In the genomic region with DNA sequence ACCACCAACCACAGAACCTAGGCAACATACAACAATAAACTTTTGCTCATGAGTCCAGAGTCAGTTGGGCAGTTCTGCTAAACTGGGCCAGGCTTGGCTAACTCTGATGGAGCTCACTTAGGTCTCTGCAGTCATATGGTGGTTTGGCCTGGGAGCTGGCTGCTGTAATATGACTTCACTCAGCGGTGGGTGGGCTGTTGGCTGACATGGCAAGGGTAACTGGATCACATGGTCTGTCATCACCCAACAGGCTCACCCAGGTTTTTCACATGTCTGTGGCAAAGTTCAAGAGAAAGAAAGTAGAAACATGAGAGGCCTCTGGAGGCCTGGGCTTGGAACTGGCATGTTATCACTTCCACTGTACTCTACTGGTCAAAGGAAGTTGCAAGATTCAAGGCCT, we compare ENCODE assay signal across 15 cellular contexts. TPM values are rescaled to one million over a fixed set of nuclear protein-coding genes. Genes with fewer than 3 reads are reported as not detected.
DNase-seq lines count a peak whose midpoint lies in the region; ATAC-seq and TF ChIP-seq lines count a peak whose summit lies in the region.
"Had no signal": no experiment of that assay in that cellular context is flagged by ENCODE, and none has a peak within 500 bp of the region (broad histone marks: within the 10 kb centered on the region; RNA-seq: fewer than 3 reads in every experiment).

No MANE protein-coding gene starts in this region.

- DNase-seq in Right ventricle myocardium inferior (ENCODE audit: missing footprints), result no peak
- DNase-seq in cardiac septum (ENCODE audit: low spot score), result no peak
- peak; percentile 93 for DNase-seq in fibroblast of the aortic adventitia (ENCODE audit: low read depth)
- DNase-seq in neural crest cell (ENCODE audit: low read depth, low spot score), result no peak
- no peak for DNase-seq in activated naive CD4-positive, alpha-beta T cell treated with Interleukin-2 at 50 U/mL for 16 hours
- no peak for DNase-seq in NCI-H2196 treated with DMSO at 0.1 percent for 48 hours (lab: John Stamatoyannopoulos, UW; ENCODE audit: unreplicated experiment)
- no peak for DNase-seq in SK-N-DZ (ENCODE audit: low spot score)
- DNase-seq: activated CD4-positive, alpha-beta T cell treated with anti-CD3 and anti-CD28 coated beads for 36 hours; caudate nucleus; Karpas-422; naive B cell; NCI-H2081 treated with DMSO at 0.1 percent for 48 hours; SW 1271 had no signal

- H3K4me3 Mint-ChIP-seq in neural crest cell, result no peak overlapping the region
- H3K4me3 Mint-ChIP-seq: activated CD4-positive, alpha-beta T cell treated with anti-CD3 and anti-CD28 coated beads for 36 hours; naive B cell had no signal

- no peaks in the 10 kb centered on the region for H3K36me3 Mint-ChIP-seq in neural crest cell (ENCODE audit: low read depth)
- H3K36me3 Mint-ChIP-seq: naive B cell had no signal

- no peaks in the 10 kb centered on the region for H3K9me3 Mint-ChIP-seq in neural crest cell
- H3K9me3 Mint-ChIP-seq: naive B cell had no signal

- ATAC-seq in Right ventricle myocardium inferior, result peak; percentile 69
- no peak for ATAC-seq in GM21786 (IDR thresholded peaks at IDR 0.05; ENCODE audit: unreplicated experiment)
- ATAC-seq: A549; activated CD4-positive, alpha-beta T cell treated with anti-CD3 and anti-CD28 coated beads for 36 hours had no signal

- no peak overlapping the region for H3K4me3 ChIP-seq in fibroblast of the aortic adventitia (ENCODE audit: low read depth, low read length)
- H3K4me3 ChIP-seq: A549 had no signal

- peaks cover 6% of the 10 kb centered on the region for H3K4me1 Mint-ChIP-seq in neural crest cell

- intact Hi-C loops in Right ventricle myocardium inferior (cut with DNase I) (no loop called here), cardiac septum (cut with DNase I) (no loop called here)

- H3K27me3 Mint-ChIP-seq in neural crest cell (ENCODE audit: low read depth), result no peaks in the 10 kb centered on the region
- H3K27me3 Mint-ChIP-seq: activated CD4-positive, alpha-beta T cell treated with anti-CD3 and anti-CD28 coated beads for 36 hours had no signal

- peak overlapping the region; percentile 22 for H3K27ac Mint-ChIP-seq in neural crest cell (ENCODE audit: unreplicated experiment)
- H3K27ac Mint-ChIP-seq: activated CD4-positive, alpha-beta T cell treated with anti-CD3 and anti-CD28 coated beads for 36 hours had no signal

- peak; percentile 6 for TF ChIP-seq CTCF in fibroblast of the aortic adventitia (IDR thresholded peaks at IDR 0.05; ENCODE audit: insufficient read depth, low read length)
- no peak for TF ChIP-seq CTCF in neural crest cell (conservative IDR thresholded peaks at IDR 0.05)

RNA-seq across cellular contexts. Expression of a gene that starts 43.2 kb away (rescaled TPM):
- total RNA-seq in Right ventricle myocardium inferior (8.6 TPM), cardiac septum (5.9 TPM), fibroblast of the aortic adventitia (ENCODE audit: low replicate concordance) (187 and 235 TPM in 2 replicates), neural crest cell (4.2 and 4.3 TPM in 2 replicates)
- 4.5 and 4.6 TPM in 2 replicates for polyA plus RNA-seq in SK-N-DZ (2014; cell fraction: cytosol; rRNA removed)
- 1.3 and 3.8 TPM in 2 replicates for polyA plus RNA-seq in SK-N-DZ (2014; cell fraction: nucleus; rRNA removed)

Comparison
In these comparisons a context has a peak if more than half of its experiments do, and no peak if none do; other contexts are left out.
1. RNA of a gene that starts 43.2 kb away (total RNA-seq): 187 to 235 TPM in fibroblast of the aortic adventitia; 8.6 TPM in Right ventricle myocardium inferior (single experiment), 5.9 TPM in cardiac septum (single experiment) and 4.2 to 4.3 TPM in neural crest cell; every median in the first group is over 10 times any median in the second.